ENCODE assay signal across 1 cellular context in the genomic region with DNA sequence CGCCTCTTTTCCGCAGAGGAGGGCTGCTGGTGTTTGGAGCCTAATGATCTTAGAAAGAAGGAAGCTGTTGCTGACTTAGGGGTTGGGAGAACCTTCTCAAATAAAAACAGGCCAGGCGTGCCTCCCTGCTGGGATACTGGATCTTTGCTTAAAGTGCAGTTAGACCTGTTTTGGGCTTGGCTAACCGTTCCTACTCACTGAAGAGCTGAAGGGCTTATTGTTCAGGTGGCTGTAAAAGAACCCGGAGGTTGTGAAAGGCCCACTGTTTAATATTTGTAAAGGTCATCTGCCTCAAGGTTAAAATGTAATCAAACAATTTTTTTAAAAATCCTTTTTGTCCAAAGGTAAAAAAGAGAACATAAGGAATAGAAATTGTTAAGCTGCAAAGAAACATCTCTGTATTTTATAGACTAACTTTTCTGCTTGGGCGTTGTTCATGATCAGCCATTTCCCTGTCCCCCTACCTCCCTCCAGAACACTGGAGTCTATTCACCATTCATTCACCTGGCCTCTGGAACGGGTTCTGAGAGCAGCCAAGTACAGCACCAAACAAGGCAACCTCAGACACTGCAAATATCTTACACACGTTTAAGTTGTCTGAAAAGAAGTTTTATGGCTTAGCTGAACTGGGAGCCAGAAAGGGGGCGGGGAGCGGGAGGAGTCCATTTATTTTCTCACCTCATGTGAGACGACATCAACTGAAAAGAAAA.
TF ChIP-seq lines count a peak whose summit lies in the region.

No MANE protein-coding gene starts in this region.

TF ChIP-seq in HepG2, 621 proteins besides CTCF, POLR2A, EP300 and RAD21 (continued from another document and continues in another):
- TF ChIP-seq GPN1 (CRISPR knock-in tag; IDR thresholded peaks at IDR 0.05; ENCODE audit: borderline replicate concordance) (no peak), GATAD2A (CRISPR knock-in tag; IDR thresholded peaks at IDR 0.05) (peak; percentile 67), BRD4 (CRISPR knock-in tag; IDR thresholded peaks at IDR 0.05) (0 out of 2 replicates have a peak, but pooled peaks have one; percentile 44), ZNF235 (CRISPR knock-in tag; IDR thresholded peaks at IDR 0.05; ENCODE audit: borderline replicate concordance) (no peak), ZSCAN20 (CRISPR knock-in tag; IDR thresholded peaks at IDR 0.05; ENCODE audit: borderline replicate concordance) (no peak), ZNF550 (CRISPR knock-in tag; IDR thresholded peaks at IDR 0.05; ENCODE audit: borderline replicate concordance) (no peak), ZNF274 (CRISPR knock-in tag; IDR thresholded peaks at IDR 0.05) (no peak), MATR3 (CRISPR knock-in tag; IDR thresholded peaks at IDR 0.05) (no peak), ZNF597 (CRISPR knock-in tag; IDR thresholded peaks at IDR 0.05) (no peak), ZNF615 (CRISPR knock-in tag; IDR thresholded peaks at IDR 0.05; ENCODE audit: borderline replicate concordance) (no peak), MAFF (IDR thresholded peaks at IDR 0.05; ENCODE audit: low read depth, low read length) (no peak), TGIF2 (CRISPR knock-in tag; IDR thresholded peaks at IDR 0.05) (no peak), CHD2 (IDR thresholded peaks at IDR 0.05; ENCODE audit: low read depth, low read length) (no peak), KMT2B (CRISPR knock-in tag; IDR thresholded peaks at IDR 0.05) (no peak), ZNF101 (CRISPR knock-in tag; IDR thresholded peaks at IDR 0.05; ENCODE audit: borderline replicate concordance, low read depth) (no peak), NCOA2 (CRISPR knock-in tag; IDR thresholded peaks at IDR 0.05) (peak; percentile 81; the same call in 1 of the 2 replicates), NFIB (CRISPR knock-in tag; IDR thresholded peaks at IDR 0.05; ENCODE audit: borderline replicate concordance) (no peak), ZNF468 (CRISPR knock-in tag; IDR thresholded peaks at IDR 0.05) (no peak), SP2 (CRISPR knock-in tag; IDR thresholded peaks at IDR 0.05) (no peak), RBAK (CRISPR knock-in tag; IDR thresholded peaks at IDR 0.05) (no peak), ZFP62 (CRISPR knock-in tag; IDR thresholded peaks at IDR 0.05) (no peak), YEATS2 (CRISPR knock-in tag; IDR thresholded peaks at IDR 0.05; ENCODE audit: borderline replicate concordance) (no peak), ZNF562 (CRISPR knock-in tag; IDR thresholded peaks at IDR 0.05; ENCODE audit: borderline replicate concordance) (no peak), ZBTB21 (CRISPR knock-in tag; IDR thresholded peaks at IDR 0.05) (no peak), ZNF280D (CRISPR knock-in tag; IDR thresholded peaks at IDR 0.05) (0 out of 2 replicates have a peak, but pooled peaks have one; percentile 23), ZZZ3 (CRISPR knock-in tag; IDR thresholded peaks at IDR 0.05; ENCODE audit: borderline replicate concordance) (no peak), EEA1 (CRISPR knock-in tag; IDR thresholded peaks at IDR 0.05; ENCODE audit: borderline replicate concordance) (no peak), ZNF282 (IDR thresholded peaks at IDR 0.05; ENCODE audit: partially characterized antibody) (no peak), ZNF792 (CRISPR knock-in tag; IDR thresholded peaks at IDR 0.05) (no peak), CREM (IDR thresholded peaks at IDR 0.05) (peak; percentile 57; the same call in 1 of the 2 replicates), CREM (CRISPR knock-in tag; IDR thresholded peaks at IDR 0.05) (no peak), PHB2 (IDR thresholded peaks at IDR 0.05; ENCODE audit: partially characterized antibody) (no peak), GABPB1 (CRISPR knock-in tag; IDR thresholded peaks at IDR 0.05) (no peak), GLMP (CRISPR knock-in tag; IDR thresholded peaks at IDR 0.05; ENCODE audit: borderline replicate concordance) (no peak), ZNF3 (CRISPR knock-in tag; IDR thresholded peaks at IDR 0.05) (0 out of 2 replicates have a peak, but pooled peaks have one; percentile 16), ZNF567 (CRISPR knock-in tag; IDR thresholded peaks at IDR 0.05; ENCODE audit: borderline replicate concordance) (no peak), FOXC1 (CRISPR knock-in tag; IDR thresholded peaks at IDR 0.05; ENCODE audit: borderline replicate concordance) (no peak)
- TF ChIP-seq, protein P1, sequence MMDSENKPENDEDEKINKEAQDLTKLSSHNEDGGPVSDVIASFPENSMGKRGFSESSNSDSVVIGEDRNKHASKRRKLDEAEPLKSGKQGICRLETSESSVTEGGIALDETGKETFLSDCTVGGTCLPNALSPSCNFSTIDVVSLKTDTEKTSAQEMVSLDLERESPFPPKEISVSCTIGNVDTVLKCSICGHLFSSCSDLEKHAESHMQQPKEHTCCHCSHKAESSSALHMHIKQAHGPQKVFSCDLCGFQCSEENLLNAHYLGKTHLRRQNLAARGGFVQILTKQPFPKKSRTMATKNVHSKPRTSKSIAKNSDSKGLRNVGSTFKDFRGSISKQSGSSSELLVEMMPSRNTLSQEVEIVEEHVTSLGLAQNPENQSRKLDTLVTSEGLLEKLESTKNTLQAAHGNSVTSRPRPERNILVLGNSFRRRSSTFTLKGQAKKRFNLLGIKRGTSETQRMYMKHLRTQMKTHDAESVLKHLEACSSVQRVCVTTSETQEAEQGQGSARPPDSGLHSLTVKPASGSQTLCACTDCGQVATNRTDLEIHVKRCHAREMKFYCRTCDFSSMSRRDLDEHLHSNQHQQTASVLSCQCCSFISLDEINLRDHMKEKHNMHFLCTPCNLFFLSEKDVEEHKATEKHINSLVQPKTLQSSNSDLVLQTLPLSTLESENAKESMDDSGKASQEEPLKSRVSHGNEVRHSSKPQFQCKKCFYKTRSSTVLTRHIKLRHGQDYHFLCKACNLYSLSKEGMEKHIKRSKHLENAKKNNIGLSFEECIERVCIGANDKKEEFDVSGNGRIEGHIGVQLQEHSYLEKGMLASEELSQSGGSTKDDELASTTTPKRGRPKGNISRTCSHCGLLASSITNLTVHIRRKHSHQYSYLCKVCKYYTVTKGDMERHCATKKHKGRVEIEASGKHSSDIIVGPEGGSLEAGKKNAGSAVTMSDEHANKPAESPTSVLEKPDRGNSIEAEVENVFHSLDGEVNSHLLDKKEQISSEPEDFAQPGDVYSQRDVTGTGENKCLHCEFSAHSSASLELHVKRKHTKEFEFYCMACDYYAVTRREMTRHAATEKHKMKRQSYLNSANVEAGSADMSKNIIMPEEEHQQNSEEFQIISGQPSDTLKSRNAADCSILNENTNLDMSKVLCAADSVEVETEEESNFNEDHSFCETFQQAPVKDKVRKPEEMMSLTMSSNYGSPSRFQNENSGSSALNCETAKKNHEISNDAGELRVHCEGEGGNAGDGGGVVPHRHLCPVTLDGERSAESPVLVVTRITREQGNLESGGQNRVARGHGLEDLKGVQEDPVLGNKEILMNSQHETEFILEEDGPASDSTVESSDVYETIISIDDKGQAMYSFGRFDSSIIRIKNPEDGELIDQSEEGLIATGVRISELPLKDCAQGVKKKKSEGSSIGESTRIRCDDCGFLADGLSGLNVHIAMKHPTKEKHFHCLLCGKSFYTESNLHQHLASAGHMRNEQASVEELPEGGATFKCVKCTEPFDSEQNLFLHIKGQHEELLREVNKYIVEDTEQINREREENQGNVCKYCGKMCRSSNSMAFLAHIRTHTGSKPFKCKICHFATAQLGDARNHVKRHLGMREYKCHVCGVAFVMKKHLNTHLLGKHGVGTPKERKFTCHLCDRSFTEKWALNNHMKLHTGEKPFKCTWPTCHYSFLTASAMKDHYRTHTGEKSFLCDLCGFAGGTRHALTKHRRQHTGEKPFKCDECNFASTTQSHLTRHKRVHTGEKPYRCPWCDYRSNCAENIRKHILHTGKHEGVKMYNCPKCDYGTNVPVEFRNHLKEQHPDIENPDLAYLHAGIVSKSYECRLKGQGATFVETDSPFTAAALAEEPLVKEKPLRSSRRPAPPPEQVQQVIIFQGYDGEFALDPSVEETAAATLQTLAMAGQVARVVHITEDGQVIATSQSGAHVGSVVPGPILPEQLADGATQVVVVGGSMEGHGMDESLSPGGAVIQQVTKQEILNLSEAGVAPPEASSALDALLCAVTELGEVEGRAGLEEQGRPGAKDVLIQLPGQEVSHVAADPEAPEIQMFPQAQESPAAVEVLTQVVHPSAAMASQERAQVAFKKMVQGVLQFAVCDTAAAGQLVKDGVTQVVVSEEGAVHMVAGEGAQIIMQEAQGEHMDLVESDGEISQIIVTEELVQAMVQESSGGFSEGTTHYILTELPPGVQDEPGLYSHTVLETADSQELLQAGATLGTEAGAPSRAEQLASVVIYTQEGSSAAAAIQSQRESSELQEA (CRISPR knock-in tag; IDR thresholded peaks at IDR 0.05; ENCODE audit: not compliant biosample characterization) = no peak
- TF ChIP-seq, protein P2, sequence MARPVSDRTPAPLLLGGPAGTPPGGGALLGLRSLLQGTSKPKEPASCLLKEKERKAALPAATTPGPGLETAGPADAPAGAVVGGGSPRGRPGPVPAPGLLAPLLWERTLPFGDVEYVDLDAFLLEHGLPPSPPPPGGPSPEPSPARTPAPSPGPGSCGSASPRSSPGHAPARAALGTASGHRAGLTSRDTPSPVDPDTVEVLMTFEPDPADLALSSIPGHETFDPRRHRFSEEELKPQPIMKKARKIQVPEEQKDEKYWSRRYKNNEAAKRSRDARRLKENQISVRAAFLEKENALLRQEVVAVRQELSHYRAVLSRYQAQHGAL (CRISPR knock-in tag; IDR thresholded peaks at IDR 0.05; ENCODE audit: not compliant biosample characterization) = no peak
- TF ChIP-seq, protein P3, sequence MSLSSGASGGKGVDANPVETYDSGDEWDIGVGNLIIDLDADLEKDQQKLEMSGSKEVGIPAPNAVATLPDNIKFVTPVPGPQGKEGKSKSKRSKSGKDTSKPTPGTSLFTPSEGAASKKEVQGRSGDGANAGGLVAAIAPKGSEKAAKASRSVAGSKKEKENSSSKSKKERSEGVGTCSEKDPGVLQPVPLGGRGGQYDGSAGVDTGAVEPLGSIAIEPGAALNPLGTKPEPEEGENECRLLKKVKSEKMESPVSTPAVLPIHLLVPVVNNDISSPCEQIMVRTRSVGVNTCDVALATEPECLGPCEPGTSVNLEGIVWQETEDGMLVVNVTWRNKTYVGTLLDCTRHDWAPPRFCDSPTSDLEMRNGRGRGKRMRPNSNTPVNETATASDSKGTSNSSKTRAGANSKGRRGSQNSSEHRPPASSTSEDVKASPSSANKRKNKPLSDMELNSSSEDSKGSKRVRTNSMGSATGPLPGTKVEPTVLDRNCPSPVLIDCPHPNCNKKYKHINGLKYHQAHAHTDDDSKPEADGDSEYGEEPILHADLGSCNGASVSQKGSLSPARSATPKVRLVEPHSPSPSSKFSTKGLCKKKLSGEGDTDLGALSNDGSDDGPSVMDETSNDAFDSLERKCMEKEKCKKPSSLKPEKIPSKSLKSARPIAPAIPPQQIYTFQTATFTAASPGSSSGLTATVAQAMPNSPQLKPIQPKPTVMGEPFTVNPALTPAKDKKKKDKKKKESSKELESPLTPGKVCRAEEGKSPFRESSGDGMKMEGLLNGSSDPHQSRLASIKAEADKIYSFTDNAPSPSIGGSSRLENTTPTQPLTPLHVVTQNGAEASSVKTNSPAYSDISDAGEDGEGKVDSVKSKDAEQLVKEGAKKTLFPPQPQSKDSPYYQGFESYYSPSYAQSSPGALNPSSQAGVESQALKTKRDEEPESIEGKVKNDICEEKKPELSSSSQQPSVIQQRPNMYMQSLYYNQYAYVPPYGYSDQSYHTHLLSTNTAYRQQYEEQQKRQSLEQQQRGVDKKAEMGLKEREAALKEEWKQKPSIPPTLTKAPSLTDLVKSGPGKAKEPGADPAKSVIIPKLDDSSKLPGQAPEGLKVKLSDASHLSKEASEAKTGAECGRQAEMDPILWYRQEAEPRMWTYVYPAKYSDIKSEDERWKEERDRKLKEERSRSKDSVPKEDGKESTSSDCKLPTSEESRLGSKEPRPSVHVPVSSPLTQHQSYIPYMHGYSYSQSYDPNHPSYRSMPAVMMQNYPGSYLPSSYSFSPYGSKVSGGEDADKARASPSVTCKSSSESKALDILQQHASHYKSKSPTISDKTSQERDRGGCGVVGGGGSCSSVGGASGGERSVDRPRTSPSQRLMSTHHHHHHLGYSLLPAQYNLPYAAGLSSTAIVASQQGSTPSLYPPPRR (CRISPR knock-in tag; IDR thresholded peaks at IDR 0.05; ENCODE audit: borderline replicate concordance) = peak; percentile 27; the same call in 1 of the 2 replicates
